ENCODE assay signal across 16 cellular contexts in the genomic region with DNA sequence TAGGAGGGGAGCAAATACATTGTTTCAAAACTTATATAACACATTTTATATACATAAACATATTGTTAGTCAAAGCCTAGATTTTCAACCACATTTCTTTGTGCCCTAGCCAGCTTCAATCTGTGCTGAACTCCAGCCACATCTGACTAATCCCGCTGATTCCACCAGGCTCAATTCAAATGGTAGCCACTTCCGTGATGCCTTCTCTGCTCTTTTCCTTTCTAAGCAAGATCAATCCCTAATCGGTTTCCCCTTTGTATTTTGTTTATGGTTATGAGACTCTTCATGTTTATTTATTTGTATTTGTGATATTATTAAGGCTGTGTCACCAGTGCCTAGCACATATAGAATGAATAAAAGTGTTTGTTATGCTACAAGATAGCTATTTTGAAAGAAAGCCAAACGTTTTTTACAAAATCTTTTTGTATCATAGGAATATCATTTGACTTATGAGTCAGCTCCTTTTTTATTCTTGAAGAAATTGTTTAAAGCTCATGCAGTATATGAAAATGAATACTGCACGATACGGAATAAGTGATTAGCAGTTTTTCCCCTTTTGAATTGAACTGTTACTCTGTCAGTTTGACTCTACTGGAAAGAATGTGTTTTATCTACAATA.
A peak's percentile ranks its signal among the peaks of the same experiment; 100 is the strongest.
DNase-seq lines count a peak whose midpoint lies in the region; ATAC-seq, FAIRE-seq and TF ChIP-seq lines count a peak whose summit lies in the region.
"Had no signal": no experiment of that assay in that cellular context is flagged by ENCODE, and none has a peak within 500 bp of the region (broad histone marks: within the 10 kb centered on the region; RNA-seq: fewer than 3 reads in every experiment).

No MANE protein-coding gene starts in this region.

- TF ChIP-seq CTCF in chondrocyte (IDR thresholded peaks at IDR 0.05), result no peak
- no peak for TF ChIP-seq CTCF in mesothelial cell of epicardium (IDR thresholded peaks at IDR 0.05; ENCODE audit: unreplicated experiment)
- no peak for TF ChIP-seq CTCF in esophagus squamous epithelium (IDR thresholded peaks at IDR 0.05)

- H3K36me3 ChIP-seq in esophagus squamous epithelium, result no peaks in the 10 kb centered on the region

- no peak overlapping the region for H3K4me3 Mint-ChIP-seq in chondrocyte (ENCODE audit: unreplicated experiment)
- no peak overlapping the region for H3K4me3 Mint-ChIP-seq in mesothelial cell of epicardium
- H3K4me3 Mint-ChIP-seq: activated CD4-positive, alpha-beta T cell treated with anti-CD3 and anti-CD28 coated beads for 36 hours; activated T-cell treated with anti-CD3 and anti-CD28 coated beads, Interleukin-2, amount 50 U/mL, for 72 hours; memory B cell; stimulated activated effector memory CD8-positive, alpha-beta T cell treated with anti-CD3 and anti-CD28 coated beads, Interleukin-12 subunit alpha, Interleukin-12 subunit beta, amount 100 ng/mL, for 72 hours had no signal

- H3K9me3 ChIP-seq in esophagus squamous epithelium, result no peaks in the 10 kb centered on the region

- no peak overlapping the region for H3K4me3 ChIP-seq in esophagus squamous epithelium

- H3K27ac ChIP-seq in esophagus squamous epithelium, result peak overlapping the region in 1 of 4 donors; percentile 4

- DNase-seq in AG08396 (ENCODE audit: low spot score), result peak; percentile 33
- DNase-seq in LHCN-M2 (ENCODE audit: low read depth), result peak; percentile 60
- no peak for DNase-seq in chondrocyte (ENCODE audit: low spot score)
- no peak for DNase-seq in mesothelial cell of epicardium (ENCODE audit: low spot score in 2 of 2, unreplicated experiment in 2 of 2)
- no peak for DNase-seq in activated CD4-positive, alpha-beta T cell treated with anti-CD3 and anti-CD28 coated beads for 4 hours
- DNase-seq in GM12891 (ENCODE audit: insufficient read length, low spot score), result no peak
- DNase-seq in esophagus squamous epithelium (lab: John Stamatoyannopoulos, UW), result no peak
- DNase-seq: activated CD4-positive, alpha-beta T cell treated with anti-CD3 and anti-CD28 coated beads for 36 hours; activated T-cell treated with anti-CD3 and anti-CD28 coated beads, Interleukin-2, amount 50 U/mL, for 72 hours; AML-193; NCI-H2227 treated with DMSO at 0.1 percent for 48 hours; stimulated activated CD4-positive, alpha-beta T cell treated with anti-CD3 and anti-CD28 coated beads, Interleukin-2, amount 100 ng/mL, for 48 hours had no signal

- H3K27me3 Mint-ChIP-seq in chondrocyte (ENCODE audit: low read depth) (no peaks in the 10 kb centered on the region), mesothelial cell of epicardium (ENCODE audit: low read depth) (no peaks in the 10 kb centered on the region)
- H3K27me3 Mint-ChIP-seq: activated CD4-positive, alpha-beta T cell treated with anti-CD3 and anti-CD28 coated beads for 36 hours; memory B cell had no signal

- H3K4me1 ChIP-seq in esophagus squamous epithelium, result peaks cover 0 to 57% (median 3%) of the 10 kb centered on the region in 3 donors

- H3K27ac Mint-ChIP-seq in chondrocyte (ENCODE audit: unreplicated experiment) (peak overlapping the region; percentile 81), mesothelial cell of epicardium (peak overlapping the region; percentile 4)
- H3K27ac Mint-ChIP-seq: activated CD4-positive, alpha-beta T cell treated with anti-CD3 and anti-CD28 coated beads for 36 hours; activated T-cell treated with anti-CD3 and anti-CD28 coated beads, Interleukin-2, amount 50 U/mL, for 72 hours; memory B cell; stimulated activated effector memory CD8-positive, alpha-beta T cell treated with anti-CD3 and anti-CD28 coated beads, Interleukin-12 subunit alpha, Interleukin-12 subunit beta, amount 100 ng/mL, for 72 hours had no signal

- FAIRE-seq in GM12891 (lab: Jason Lieb, UNC), result no peak

- no peaks in the 10 kb centered on the region for H3K9me3 Mint-ChIP-seq in chondrocyte (ENCODE audit: low read depth)
- H3K9me3 Mint-ChIP-seq in mesothelial cell of epicardium, result no peaks in the 10 kb centered on the region
- H3K9me3 Mint-ChIP-seq: activated T-cell treated with anti-CD3 and anti-CD28 coated beads, Interleukin-2, amount 50 U/mL, for 72 hours; memory B cell; stimulated activated effector memory CD8-positive, alpha-beta T cell treated with anti-CD3 and anti-CD28 coated beads, Interleukin-12 subunit alpha, Interleukin-12 subunit beta, amount 100 ng/mL, for 72 hours had no signal

- intact Hi-C loops in esophagus squamous epithelium (cut with DNase I), result no loop called here

- H3K4me1 Mint-ChIP-seq in chondrocyte (ENCODE audit: low read depth), result peaks cover 69% of the 10 kb centered on the region
- peaks cover 23% of the 10 kb centered on the region for H3K4me1 Mint-ChIP-seq in mesothelial cell of epicardium
- H3K4me1 Mint-ChIP-seq: memory B cell had no signal

- no peak for TF ChIP-seq POLR2A in GM12891 (IDR thresholded peaks at IDR 0.05; ENCODE audit: low read depth, low read length)
- no peak for TF ChIP-seq POLR2A in esophagus squamous epithelium (IDR thresholded peaks at IDR 0.05)

- WGBS in esophagus squamous epithelium, 2 donors, result 18 to 29% methylated on average over 6 of the region's 6 CpGs

- H3K27me3 ChIP-seq in esophagus squamous epithelium, result no peaks in the 10 kb centered on the region

- no peak for ATAC-seq in GM19351 (IDR thresholded peaks at IDR 0.05; ENCODE audit: unreplicated experiment)
- ATAC-seq: activated CD4-positive, alpha-beta T cell treated with anti-CD3 and anti-CD28 coated beads for 36 hours; activated T-cell treated with anti-CD3 and anti-CD28 coated beads, Interleukin-2, amount 50 U/mL, for 72 hours; HCT116; stimulated activated effector memory CD8-positive, alpha-beta T cell treated with anti-CD3 and anti-CD28 coated beads, Interleukin-12 subunit alpha, Interleukin-12 subunit beta, amount 100 ng/mL, for 72 hours had no signal

- H3K36me3 Mint-ChIP-seq in chondrocyte (ENCODE audit: low read depth) (no peaks in the 10 kb centered on the region), mesothelial cell of epicardium (no peaks in the 10 kb centered on the region)
- H3K36me3 Mint-ChIP-seq: memory B cell; stimulated activated effector memory CD8-positive, alpha-beta T cell treated with anti-CD3 and anti-CD28 coated beads, Interleukin-12 subunit alpha, Interleukin-12 subunit beta, amount 100 ng/mL, for 72 hours had no signal

TF ChIP-seq in GM12891, 5 proteins besides CTCF, POLR2A, EP300 and RAD21:
- TF ChIP-seq PAX5 (IDR thresholded peaks at IDR 0.05; ENCODE audit: insufficient read depth, low read length, severe bottlenecking), result no peak
- TF ChIP-seq POLR2AphosphoS5 (IDR thresholded peaks at IDR 0.05; ENCODE audit: low read depth, low read length), result no peak
- no peak for TF ChIP-seq POU2F2 (IDR thresholded peaks at IDR 0.05; ENCODE audit: low read depth, low read length)
- TF ChIP-seq SPI1 (IDR thresholded peaks at IDR 0.05; ENCODE audit: low read depth, low read length), result no peak
- no peak for TF ChIP-seq TAF1 (IDR thresholded peaks at IDR 0.05; ENCODE audit: low read depth, low read length)

Comparison
In these comparisons a context has a peak if more than half of its experiments do, and no peak if none do; other contexts are left out.
1. DNase-seq: peak in AG08396 (single experiment) and LHCN-M2 (single experiment); none in chondrocyte (single experiment), mesothelial cell of epicardium (0 of 2), activated CD4-positive, alpha-beta T cell treated with anti-CD3 and anti-CD28 coated beads for 4 hours (0 of 2), GM12891 (single experiment) and esophagus squamous epithelium (single experiment).